In genomic region chr7:24757799-24758275, GRCh38 we compare ENCODE assay signal across 1 cellular context.
TF ChIP-seq lines count a peak whose summit lies in the region.

No MANE protein-coding gene starts in this region.

TF ChIP-seq in H1, 55 proteins besides CTCF, POLR2A, EP300 and RAD21 (continued from another document):
- TF ChIP-seq RXRA (IDR thresholded peaks at IDR 0.05; ENCODE audit: insufficient read depth, low read depth, low read length) (no peak), GTF2F1 (IDR thresholded peaks at IDR 0.05; ENCODE audit: borderline replicate concordance, low read depth, low read length) (no peak), SUZ12 (IDR thresholded peaks at IDR 0.05; ENCODE audit: low read length) (peak; percentile 61; the same call in 1 of the 2 replicates), BRCA1 (IDR thresholded peaks at IDR 0.05; ENCODE audit: low read depth, low read length) (no peak), CREB1 (IDR thresholded peaks at IDR 0.05) (no peak), GABPA (IDR thresholded peaks at IDR 0.05; ENCODE audit: borderline replicate concordance, insufficient read depth, low read length) (no peak), HDAC6 (IDR thresholded peaks at IDR 0.05; ENCODE audit: low read depth, low read length) (no peak), NANOG (IDR thresholded peaks at IDR 0.05; ENCODE audit: insufficient read depth, low read depth, low read length, poor library complexity, severe bottlenecking) (no peak), SP4 (IDR thresholded peaks at IDR 0.05; ENCODE audit: low read length) (no peak), TEAD4 (IDR thresholded peaks at IDR 0.05; ENCODE audit: low read depth, low read length) (no peak), CEBPB (IDR thresholded peaks at IDR 0.05; ENCODE audit: low read depth, low read length) (no peak), CHD1 (IDR thresholded peaks at IDR 0.05; ENCODE audit: low read depth, low read length) (no peak), EGR1 (IDR thresholded peaks at IDR 0.05; ENCODE audit: borderline replicate concordance, low read depth, low read length) (no peak), KDM4A (IDR thresholded peaks at IDR 0.05; ENCODE audit: low read depth, low read length, severe bottlenecking) (peak; percentile 1), CHD7 (IDR thresholded peaks at IDR 0.05; ENCODE audit: insufficient replicate concordance, low read length) (no peak), HDAC2 (IDR thresholded peaks at IDR 0.05; ENCODE audit: borderline replicate concordance in 1 of 2, low read depth in 2 of 2, low read length in 2 of 2) (no peak), TAF1 (IDR thresholded peaks at IDR 0.05; ENCODE audit: low read depth, low read length) (no peak)
- TF ChIP-seq, protein P1, sequence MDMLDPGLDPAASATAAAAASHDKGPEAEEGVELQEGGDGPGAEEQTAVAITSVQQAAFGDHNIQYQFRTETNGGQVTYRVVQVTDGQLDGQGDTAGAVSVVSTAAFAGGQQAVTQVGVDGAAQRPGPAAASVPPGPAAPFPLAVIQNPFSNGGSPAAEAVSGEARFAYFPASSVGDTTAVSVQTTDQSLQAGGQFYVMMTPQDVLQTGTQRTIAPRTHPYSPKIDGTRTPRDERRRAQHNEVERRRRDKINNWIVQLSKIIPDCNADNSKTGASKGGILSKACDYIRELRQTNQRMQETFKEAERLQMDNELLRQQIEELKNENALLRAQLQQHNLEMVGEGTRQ (IDR thresholded peaks at IDR 0.05; ENCODE audit: low read length), result no peak
